Comparison of ENCODE assay signal across 25 cellular contexts in genomic region chr4:16715482-16715881, GRCh38.
"Had no signal": no experiment of that assay in that cellular context is flagged by ENCODE, and none has a peak within 500 bp of the region (broad histone marks: within the 10 kb centered on the region; RNA-seq: fewer than 3 reads in every experiment).

No MANE protein-coding gene starts in this region.

- H3K27ac ChIP-seq: coronary artery, gastroesophageal sphincter, parathyroid adenoma, psoas muscle, tibial nerve, WERI-Rb-1 had no signal

- H3K36me3 ChIP-seq: gastroesophageal sphincter, tibial nerve, WERI-Rb-1 had no signal

- H2AFZ ChIP-seq: parathyroid adenoma had no signal

- H3K79me2 ChIP-seq: parathyroid adenoma had no signal

- H3K4me3 ChIP-seq: coronary artery, gastroesophageal sphincter, psoas muscle, smooth muscle cell, tibial nerve had no signal

- H3K9ac ChIP-seq: parathyroid adenoma had no signal

- H3K9me3 ChIP-seq: gastroesophageal sphincter, psoas muscle, tibial nerve had no signal

- H3K4me1 ChIP-seq: parathyroid adenoma, psoas muscle, tibial nerve had no signal

- H3K4me2 ChIP-seq: smooth muscle cell had no signal

- H3K27me3 ChIP-seq: gastroesophageal sphincter, tibial nerve had no signal

- DNase-seq: activated CD4-positive, alpha-beta memory T cell treated with anti-CD3 and anti-CD28 coated beads for 36 hours; activated CD4-positive, alpha-beta T cell treated with anti-CD3 and anti-CD28 coated beads, Interleukin-2, amount 10 ng/mL, durations not matched to agents 24 days and 14 days; activated CD8-positive, alpha-beta memory T cell treated with anti-CD3 and anti-CD28 coated beads, Interleukin-2, amount 50 U/mL, for 4 hours; activated effector memory CD4-positive, alpha-beta T cell treated with anti-CD3 and anti-CD28 coated beads, Interleukin-2, amount 50 U/mL, for 16 hours; activated naive CD4-positive, alpha-beta T cell treated with anti-CD3 and anti-CD28 coated beads for 36 hours; activated naive CD8-positive, alpha-beta T cell treated with anti-CD3 and anti-CD28 coated beads, Interleukin-2, amount 10 ng/mL, durations not matched to agents 7 days and 5 days; activated T-cell treated with anti-CD3 and anti-CD28 coated beads, Interleukin-2, amount 50 U/mL, for 1 hour; amniotic stem cell; effector memory CD8-positive, alpha-beta T cell; hippocampal formation; kidney; midbrain; naive thymus-derived CD4-positive, alpha-beta T cell; nucleus accumbens; psoas muscle; stimulated activated CD4-positive, alpha-beta T cell treated with anti-CD3 and anti-CD28 coated beads, Interleukin-1b, Interleukin-23, amount 100 ng/mL, for 48 hours; stimulated activated naive B cell treated with anti-CD40 and anti-IgM and Interleukin-4, amounts not matched to agents 10 μg/mL and 1 μg/mL and 100 μg/mL, for 72 hours; T-helper 17 cell; T1000; WERI-Rb-1 had no signal
